ENCODE assay signal across 11 cellular contexts in genomic region chr2:96258393-96259022, GRCh38. TPM values are rescaled to one million over a fixed set of nuclear protein-coding genes. Genes with fewer than 3 reads are reported as not detected.
DNase-seq lines count a peak whose midpoint lies in the region; ATAC-seq and TF ChIP-seq lines count a peak whose summit lies in the region.
"Had no signal": no experiment of that assay in that cellular context is flagged by ENCODE, and none has a peak within 500 bp of the region (broad histone marks: within the 10 kb centered on the region; RNA-seq: fewer than 3 reads in every experiment).

No MANE protein-coding gene starts in this region.

- H3K4me1 ChIP-seq in SK-N-SH (ENCODE audit: control insufficient read depth in 1 of 2, insufficient read depth in 2 of 2, low read depth in 1 of 2, low read length in 1 of 2) (peaks cover 24 to 36% of the 10 kb centered on the region in 2 experiments; a peak in 3 of 4 replicates), lung (ENCODE audit: control insufficient read depth in 2 of 2, insufficient read depth in 2 of 2, low read length in 2 of 2) (peaks cover 24 to 26% of the 10 kb centered on the region in 2 donors)

- no peak overlapping the region for H3K4me3 ChIP-seq in SK-N-SH (ENCODE audit: low read depth in 2 of 2, low read length in 1 of 2)
- no peak overlapping the region for H3K4me3 ChIP-seq in lung

- H3K36me3 ChIP-seq in SK-N-SH (replicated peaks in 1 of 2; ENCODE audit: control insufficient read depth in 1 of 2, insufficient read depth in 2 of 2, low read length in 1 of 2) (peaks cover 19 to 32% of the 10 kb centered on the region in 2 experiments), lung (ENCODE audit: control insufficient read depth in 2 of 2, insufficient read depth in 2 of 2, low read length in 2 of 2) (peaks cover 0 to 28% of the 10 kb centered on the region in 2 donors)

- peaks cover 43% of the 10 kb centered on the region for H4K20me1 ChIP-seq in SK-N-SH (ENCODE audit: insufficient read depth)

- ATAC-seq in SK-N-SH treated with all-trans-retinoic acid at 6 μM for 48 hours (no peak), lung (ENCODE audit: insufficient read depth, low FRiP score) (no peak), GM18498 (IDR thresholded peaks at IDR 0.05; ENCODE audit: unreplicated experiment) (no peak), HG03025 (IDR thresholded peaks at IDR 0.05; ENCODE audit: low FRiP score, unreplicated experiment) (no peak)

- H2AFZ ChIP-seq in SK-N-SH (ENCODE audit: low read depth): no peak overlapping the region

- TF ChIP-seq EP300 in SK-N-SH (IDR thresholded peaks at IDR 0.05; ENCODE audit: borderline replicate concordance in 1 of 2, low read depth in 1 of 2, low read length in 1 of 2): no peak

- no peaks in the 10 kb centered on the region for H3K9me2 ChIP-seq in SK-N-SH

- H3K27ac ChIP-seq in SK-N-SH (ENCODE audit: low read depth in 2 of 2, low read length in 1 of 2): peak overlapping the region in 1 of 2 experiments; percentile 70; a peak in 2 of 4 replicates
- H3K27ac ChIP-seq in cingulate gyrus (ENCODE audit: low read depth, low read length): peak overlapping the region; percentile 21
- peak overlapping the region; percentile 62 to 88 for H3K27ac ChIP-seq in lung (ENCODE audit: low read depth in 1 of 2, low read length in 1 of 2)
- H3K27ac ChIP-seq in temporal lobe (ENCODE audit: low read depth, low read length): peak overlapping the region; percentile 32

- no peak overlapping the region for H3K9ac ChIP-seq in SK-N-SH

- POLR2A ChIA-PET in SK-N-SH (lab: Yijun Ruan, JAX): no interaction called here

- no peaks in the 10 kb centered on the region for H3K9me3 ChIP-seq in SK-N-SH
- no peaks in the 10 kb centered on the region for H3K9me3 ChIP-seq in lung (ENCODE audit: control insufficient read depth in 2 of 2, insufficient read depth in 1 of 2, low read length in 1 of 2)

- CTCF ChIA-PET in SK-N-SH (lab: Yijun Ruan, JAX): interaction anchor here (0.9 to 4.0 kb wide), 4 partner anchors 84 to 266 kb away, joined by 5 to 24 read pairs (median 14); no protein-coding TSS in a partner anchor

- 0 out of 2 replicates have a peak overlapping the region, but pooled peaks have one; percentile 27 for H3K4me2 ChIP-seq in SK-N-SH

- H3K79me2 ChIP-seq in SK-N-SH (ENCODE audit: insufficient read depth): peaks cover 90% of the 10 kb centered on the region

- WGBS in SK-N-SH (ENCODE audit: low lambda C conversion rate): 93% methylated on average over 3 of the region's 6 CpGs
- 84 to 85% methylated on average over 6 of the region's 6 CpGs for WGBS in lung, 2 donors

- no peak for TF ChIP-seq RAD21 in SK-N-SH (IDR thresholded peaks at IDR 0.05; ENCODE audit: low read length)

- H3K27me3 ChIP-seq in SK-N-SH (ENCODE audit: insufficient read depth): no peaks in the 10 kb centered on the region
- H3K27me3 ChIP-seq in lung (ENCODE audit: control insufficient read depth, insufficient read depth): no peaks in the 10 kb centered on the region

- TF ChIP-seq CTCF in SK-N-SH (IDR thresholded peaks at IDR 0.05) (no peak), lung (IDR thresholded peaks at IDR 0.05; ENCODE audit: control extremely low read depth, extremely low read depth) (no peak)

- peaks cover 18% of the 10 kb centered on the region for H3F3A ChIP-seq in SK-N-SH (replicated peaks; ENCODE audit: insufficient read depth)

- DNase-seq in SK-N-SH (no peak), lung (ENCODE audit: low spot score) (no peak), NCI-H345 treated with DMSO at 0.1 percent for 48 hours (lab: John Stamatoyannopoulos, UW; ENCODE audit: unreplicated experiment) (no peak)
- DNase-seq: 8988T, EL, NCI-H146 had no signal

TF ChIP-seq in SK-N-SH, 30 proteins besides CTCF, POLR2A, EP300 and RAD21:
- no peak for TF ChIP-seq ELF1 (IDR thresholded peaks at IDR 0.05)
- no peak for TF ChIP-seq FOSL2 (IDR thresholded peaks at IDR 0.05; ENCODE audit: borderline replicate concordance, low read depth)
- TF ChIP-seq USF2 (IDR thresholded peaks at IDR 0.05; ENCODE audit: borderline replicate concordance, low read depth, low read length): no peak
- no peak for TF ChIP-seq RXRA (IDR thresholded peaks at IDR 0.05; ENCODE audit: borderline replicate concordance, low read depth)
- no peak for TF ChIP-seq JUND (IDR thresholded peaks at IDR 0.05)
- TF ChIP-seq TAF1 (IDR thresholded peaks at IDR 0.05; ENCODE audit: borderline replicate concordance, low read depth, low read length): no peak
- TF ChIP-seq USF1 (IDR thresholded peaks at IDR 0.05; ENCODE audit: borderline replicate concordance, low read depth): no peak

TF ChIP-seq in SK-N-SH treated with all-trans-retinoic acid at 6 μM for 48 hours, 23 proteins besides CTCF, POLR2A, EP300 and RAD21:
- TF ChIP-seq CSRNP3 (CRISPR knock-in tag; IDR thresholded peaks at IDR 0.05) (no peak), CREB5 (CRISPR knock-in tag; IDR thresholded peaks at IDR 0.05; ENCODE audit: low read depth) (no peak), CSDC2 (CRISPR knock-in tag; IDR thresholded peaks at IDR 0.05) (no peak), GLIS3 (CRISPR knock-in tag; IDR thresholded peaks at IDR 0.05) (no peak), BACH2 (CRISPR knock-in tag; IDR thresholded peaks at IDR 0.05; ENCODE audit: borderline replicate concordance) (no peak), ZFP3 (CRISPR knock-in tag; IDR thresholded peaks at IDR 0.05) (no peak), PATZ1 (CRISPR knock-in tag; IDR thresholded peaks at IDR 0.05; ENCODE audit: borderline replicate concordance) (no peak), ZNF8 (CRISPR knock-in tag; IDR thresholded peaks at IDR 0.05) (no peak)

RNA-seq across cellular contexts. Expression of gene TMEM127, which starts 7.3 kb away (rescaled TPM):
- polyA plus RNA-seq in SK-N-SH (2012; rRNA removed) (40.9 and 47.9 TPM in 2 replicates), lung (10 to 100 TPM; 15.3 to 45.5 TPM)
- polyA plus RNA-seq in SK-N-SH (2012; cell fraction: cytosol; rRNA removed): 25.6 and 37.1 TPM in 2 replicates
- 20.5 and 32.1 TPM in 2 replicates for polyA plus RNA-seq in SK-N-SH (2012; cell fraction: nucleus; rRNA removed)
- total RNA-seq in lung (10 to 100 TPM; 30.6 to 67.2 TPM), temporal lobe (16.0 TPM)

RNA-seq across cellular contexts. Expression of gene CIAO1, which starts 7.5 kb away (rescaled TPM):
- 120 and 158 TPM in 2 replicates for polyA plus RNA-seq in SK-N-SH (2012; rRNA removed)
- polyA plus RNA-seq in SK-N-SH (2012; cell fraction: cytosol; rRNA removed): 85.4 and 125 TPM in 2 replicates
- 188 and 242 TPM in 2 replicates for polyA plus RNA-seq in SK-N-SH (2012; cell fraction: nucleus; rRNA removed)
- total RNA-seq in lung: 10 to 100 TPM; 74.2 to 74.3 TPM
- 10 to 100 TPM; 27.9 to 67.7 TPM for polyA plus RNA-seq in lung
- 56.3 TPM for total RNA-seq in temporal lobe

RNA-seq across cellular contexts. Expression of gene SNRNP200, which starts 46.8 kb away (rescaled TPM):
- 165 and 177 TPM in 2 replicates for polyA plus RNA-seq in SK-N-SH (2012; rRNA removed)
- 104 and 134 TPM in 2 replicates for polyA plus RNA-seq in SK-N-SH (2012; cell fraction: cytosol; rRNA removed)
- polyA plus RNA-seq in SK-N-SH (2012; cell fraction: nucleus; rRNA removed): 437 and 481 TPM in 2 replicates
- total RNA-seq in lung: 100 to 1,000 TPM; 102 to 106 TPM
- polyA plus RNA-seq in lung: 10 to 100 TPM; 65.9 to 74.1 TPM
- 62.9 TPM for total RNA-seq in temporal lobe

RNA-seq across cellular contexts. Expression of gene STARD7, which starts 49.9 kb away (rescaled TPM):
- polyA plus RNA-seq in SK-N-SH (2012; rRNA removed) (36.1 and 45.8 TPM in 2 replicates), lung (10 to 100 TPM; 52.2 to 65.2 TPM)
- polyA plus RNA-seq in SK-N-SH (2012; cell fraction: cytosol; rRNA removed): 51.1 and 53.2 TPM in 2 replicates
- polyA plus RNA-seq in SK-N-SH (2012; cell fraction: nucleus; rRNA removed): 32.7 and 48.4 TPM in 2 replicates
- total RNA-seq in lung (100 to 1,000 TPM; 121 to 141 TPM), temporal lobe (115 TPM)
